ENCODE assay signal across 10 cellular contexts in genomic region chr7:150668472-150668911, GRCh38. TPM values are rescaled to one million over a fixed set of nuclear protein-coding genes. Genes with fewer than 3 reads are reported as not detected.
DNase-seq lines count a peak whose midpoint lies in the region; ATAC-seq and TF ChIP-seq lines count a peak whose summit lies in the region.
"Had no signal": no experiment of that assay in that cellular context is flagged by ENCODE, and none has a peak within 500 bp of the region (broad histone marks: within the 10 kb centered on the region; RNA-seq: fewer than 3 reads in every experiment).

No MANE protein-coding gene starts in this region.

- H3K27ac Mint-ChIP-seq in activated naive CD4-positive, alpha-beta T cell treated with anti-CD3 and anti-CD28 coated beads, Interleukin-2, amount 10 ng/mL, durations not matched to agents 7 days and 5 days = peak overlapping the region; percentile 99
- no peak overlapping the region for H3K27ac Mint-ChIP-seq in GM23338
- H3K27ac Mint-ChIP-seq in endodermal cell = no peak overlapping the region

- no peaks in the 10 kb centered on the region for H3K79me2 ChIP-seq in GM23338 (replicated peaks; ENCODE audit: insufficient read depth)

- H3F3A ChIP-seq in GM23338 (replicated peaks; ENCODE audit: low read depth) = no peaks in the 10 kb centered on the region

- no peak overlapping the region for H2AFZ ChIP-seq in GM23338

- TF ChIP-seq CTCF in left ventricle myocardium inferior (IDR thresholded peaks at IDR 0.05; ENCODE audit: borderline replicate concordance) (no peak), GM23338 (conservative IDR thresholded peaks at IDR 0.05; ENCODE audit: low read depth in 2 of 2) (no peak), endodermal cell (conservative IDR thresholded peaks at IDR 0.05) (no peak), RWPE1 (conservative IDR thresholded peaks at IDR 0.05; ENCODE audit: low read depth) (no peak)

- H3K27ac ChIP-seq in left ventricle myocardium inferior (replicated peaks) = no peak overlapping the region
- H3K27ac ChIP-seq in GM23338 (ENCODE audit: low read depth) = no peak overlapping the region
- H3K27ac ChIP-seq in endodermal cell (ENCODE audit: low read depth, low read length) = no peak overlapping the region
- no peak overlapping the region for H3K27ac ChIP-seq in RWPE1
- H3K27ac ChIP-seq: A549, sigmoid colon had no signal

- H3K36me3 ChIP-seq in left ventricle myocardium inferior (no peaks in the 10 kb centered on the region), GM23338 (ENCODE audit: insufficient read depth) (no peaks in the 10 kb centered on the region), endodermal cell (ENCODE audit: control insufficient read depth, insufficient read depth, low read length) (no peaks in the 10 kb centered on the region)
- H3K36me3 ChIP-seq: sigmoid colon had no signal

- H3K4me3 ChIP-seq in left ventricle myocardium inferior (no peak overlapping the region), GM23338 (no peak overlapping the region), endodermal cell (ENCODE audit: low read length) (no peak overlapping the region)
- H3K4me3 ChIP-seq: A549, sigmoid colon had no signal

- H3K9me2 ChIP-seq in GM23338 (ENCODE audit: insufficient read depth) = no peaks in the 10 kb centered on the region

- peak overlapping the region; percentile 55 for H3K4me3 Mint-ChIP-seq in activated naive CD4-positive, alpha-beta T cell treated with anti-CD3 and anti-CD28 coated beads, Interleukin-2, amount 10 ng/mL, durations not matched to agents 7 days and 5 days
- no peak overlapping the region for H3K4me3 Mint-ChIP-seq in GM23338
- no peak overlapping the region for H3K4me3 Mint-ChIP-seq in endodermal cell

- H3K4me1 ChIP-seq in left ventricle myocardium inferior = no peaks in the 10 kb centered on the region
- no peaks in the 10 kb centered on the region for H3K4me1 ChIP-seq in GM23338 (ENCODE audit: insufficient read depth)
- no peaks in the 10 kb centered on the region for H3K4me1 ChIP-seq in endodermal cell (ENCODE audit: control insufficient read depth, insufficient read depth, low read length)
- H3K4me1 ChIP-seq: A549, sigmoid colon had no signal

- H3K4me2 ChIP-seq in GM23338 = no peak overlapping the region
- H3K4me2 ChIP-seq: A549 had no signal

- peaks cover 32% of the 10 kb centered on the region for H3K9me3 Mint-ChIP-seq in activated naive CD4-positive, alpha-beta T cell treated with anti-CD3 and anti-CD28 coated beads, Interleukin-2, amount 10 ng/mL, durations not matched to agents 7 days and 5 days
- H3K9me3 Mint-ChIP-seq in GM23338 = no peaks in the 10 kb centered on the region; the same call in none of the 3 replicates
- peaks cover 16% of the 10 kb centered on the region for H3K9me3 Mint-ChIP-seq in endodermal cell

- POLR2A ChIA-PET in RWPE1 (lab: Yijun Ruan, JAX; ENCODE audit: low non-redundant PET) = no interaction called here

- ATAC-seq in left cardiac atrium = peak; percentile 38 to 84
- ATAC-seq in HG03520 (IDR thresholded peaks at IDR 0.05; ENCODE audit: unreplicated experiment) = peak; percentile 76
- no peak for ATAC-seq in GM23338
- ATAC-seq: A549 had no signal

- peaks cover 90% of the 10 kb centered on the region for H3K4me1 Mint-ChIP-seq in activated naive CD4-positive, alpha-beta T cell treated with anti-CD3 and anti-CD28 coated beads, Interleukin-2, amount 10 ng/mL, durations not matched to agents 7 days and 5 days
- H3K4me1 Mint-ChIP-seq in GM23338 (no peaks in the 10 kb centered on the region), endodermal cell (no peaks in the 10 kb centered on the region)

- DNase-seq in left cardiac atrium (no peak), left ventricle myocardium inferior (no peak), GM23338 (ENCODE audit: low spot score) (no peak), endodermal cell (no peak), RWPE1 (ENCODE audit: low spot score) (no peak), RKO (ENCODE audit: low spot score) (no peak)
- DNase-seq in activated naive CD4-positive, alpha-beta T cell treated with anti-CD3 and anti-CD28 coated beads, Interleukin-2, amount 10 ng/mL, durations not matched to agents 7 days and 5 days = peak; percentile 73
- DNase-seq: sigmoid colon had no signal

- intact Hi-C loops in left cardiac atrium (cut with DNase I) (no loop called here), left ventricle myocardium inferior (cut with micrococcal nuclease) (no loop called here)

- H3K9ac ChIP-seq in endodermal cell (ENCODE audit: extremely low read depth, low read length, poor library complexity, severe bottlenecking) = no peak overlapping the region

- peaks cover 52% of the 10 kb centered on the region for H3K36me3 Mint-ChIP-seq in activated naive CD4-positive, alpha-beta T cell treated with anti-CD3 and anti-CD28 coated beads, Interleukin-2, amount 10 ng/mL, durations not matched to agents 7 days and 5 days
- H3K36me3 Mint-ChIP-seq in GM23338 (ENCODE audit: low read depth) (no peaks in the 10 kb centered on the region), endodermal cell (ENCODE audit: low read depth) (no peaks in the 10 kb centered on the region)

- H3K9me3 ChIP-seq in left ventricle myocardium inferior (replicated peaks) = peaks cover 10% of the 10 kb centered on the region
- H3K9me3 ChIP-seq in endodermal cell (ENCODE audit: control insufficient read depth, low read length) = no peaks in the 10 kb centered on the region
- H3K9me3 ChIP-seq: A549, sigmoid colon had no signal

- no peaks in the 10 kb centered on the region for H3K27me3 Mint-ChIP-seq in activated naive CD4-positive, alpha-beta T cell treated with anti-CD3 and anti-CD28 coated beads, Interleukin-2, amount 10 ng/mL, durations not matched to agents 7 days and 5 days
- H3K27me3 Mint-ChIP-seq in GM23338 (ENCODE audit: insufficient read depth, low read depth, poor library complexity) = peaks cover 5% of the 10 kb centered on the region
- peaks cover 14% of the 10 kb centered on the region for H3K27me3 Mint-ChIP-seq in endodermal cell (ENCODE audit: insufficient read depth)

- WGBS in endodermal cell (ENCODE audit: insufficient coverage in 1 of 2, insufficient read length in 1 of 2), 2 experiments = 69% methylated on average over 1 of the region's 1 CpG; no CpG with 5 or more reads in 1 of the 2 experiments

- H3K27me3 ChIP-seq in left ventricle myocardium inferior (ENCODE audit: low read depth) (no peaks in the 10 kb centered on the region), GM23338 (ENCODE audit: insufficient read depth) (no peaks in the 10 kb centered on the region), endodermal cell (ENCODE audit: control insufficient read depth, insufficient read depth, low read length, poor library complexity, severe bottlenecking) (no peaks in the 10 kb centered on the region)
- H3K27me3 ChIP-seq: sigmoid colon had no signal

- CTCF ChIA-PET in activated naive CD4-positive, alpha-beta T cell treated with anti-CD3 and anti-CD28 coated beads, Interleukin-2, amount 10 ng/mL, durations not matched to agents 7 days and 5 days (lab: Charles Lee) = interaction anchor here (0.9 to 2.5 kb wide), 5 partner anchors 9 to 216 kb away, joined by 3 to 10 read pairs (median 3); partner anchors contain the start of genes GIMAP2 and GIMAP6
- CTCF ChIA-PET in RWPE1 (lab: Yijun Ruan, JAX) = no interaction called here

- no peaks in the 10 kb centered on the region for H4K20me1 ChIP-seq in GM23338 (replicated peaks; ENCODE audit: insufficient read depth)

TF ChIP-seq in GM23338, 12 proteins besides CTCF, POLR2A, EP300 and RAD21:
- TF ChIP-seq ZNF331 (CRISPR knock-in tag; IDR thresholded peaks at IDR 0.05; ENCODE audit: low read depth) (no peak), POLR2AphosphoS5 (IDR thresholded peaks at IDR 0.05; ENCODE audit: low read depth) (no peak), ZNF114 (CRISPR knock-in tag; IDR thresholded peaks at IDR 0.05) (no peak), CREB1 (CRISPR knock-in tag; IDR thresholded peaks at IDR 0.05; ENCODE audit: low read depth) (no peak), NANOG (IDR thresholded peaks at IDR 0.05; ENCODE audit: borderline replicate concordance) (no peak), EZH2phosphoT487 (IDR thresholded peaks at IDR 0.05; ENCODE audit: unreplicated experiment) (no peak)
TF ChIP-seq in GM23338: peak in this region for 0.

RNA-seq across cellular contexts. Expression of gene GIMAP2, which starts 17.0 kb away (rescaled TPM):
- total RNA-seq in left cardiac atrium = 1 to 10 TPM; 7.0 to 9.2 TPM
- 5.0 TPM for total RNA-seq in left ventricle myocardium inferior
- not detected in 2 replicates for total RNA-seq in GM23338 (2014; rRNA removed; shearing (Covaris generic))
- polyA plus RNA-seq in GM23338 (2016; fragmentation: Nextera tagmentation; extraction: Ambion mirVana) = not detected in 2 replicates
- total RNA-seq in endodermal cell = not detected
- not detected for polyA plus RNA-seq in endodermal cell (2013, experiment 1 of 2)
- polyA plus RNA-seq in endodermal cell (2013, experiment 2 of 2) = not detected

RNA-seq across cellular contexts. Expression of gene GIMAP6, which starts 36.3 kb away (rescaled TPM):
- total RNA-seq in left cardiac atrium (10 to 100 TPM; 35.4 to 36.8 TPM), left ventricle myocardium inferior (24.3 TPM), endodermal cell (not detected)
- not detected in 2 replicates for total RNA-seq in GM23338 (2014; rRNA removed; shearing (Covaris generic))
- not detected in 2 replicates for polyA plus RNA-seq in GM23338 (2016; fragmentation: Nextera tagmentation; extraction: Ambion mirVana)
- not detected for polyA plus RNA-seq in endodermal cell (2013, experiment 1 of 2)
- not detected for polyA plus RNA-seq in endodermal cell (2013, experiment 2 of 2)
- polyA plus RNA-seq: A549 had no signal

RNA-seq across cellular contexts. Expression of gene GIMAP1, which starts 47.9 kb away (rescaled TPM):
- 1 to 10 TPM; 4.5 to 7.0 TPM for total RNA-seq in left cardiac atrium
- 5.9 TPM for total RNA-seq in left ventricle myocardium inferior
- not detected in 2 replicates for total RNA-seq in GM23338 (2014; rRNA removed; shearing (Covaris generic))
- not detected in 2 replicates for polyA plus RNA-seq in GM23338 (2016; fragmentation: Nextera tagmentation; extraction: Ambion mirVana)
- total RNA-seq in endodermal cell = not detected
- not detected for polyA plus RNA-seq in endodermal cell (2013, experiment 1 of 2)
- polyA plus RNA-seq in endodermal cell (2013, experiment 2 of 2) = not detected
- polyA plus RNA-seq: A549 had no signal

Comparison
In these comparisons a context has a peak if more than half of its experiments do, and no peak if none do; other contexts are left out.
1. RNA of gene GIMAP6, which starts 36.3 kb away (total RNA-seq): 35.4 to 36.8 TPM in left cardiac atrium and 24.3 TPM in left ventricle myocardium inferior (single experiment); not detected in GM23338 and not detected in endodermal cell; every median in the first group is over 10 times any median in the second.